In genomic region chr3:183634707-183635106, GRCh38 we compare ENCODE assay signal across 8 cellular contexts. TPM values are rescaled to one million over a fixed set of nuclear protein-coding genes. Genes with fewer than 3 reads are reported as not detected.
DNase-seq lines count a peak whose midpoint lies in the region; ATAC-seq and TF ChIP-seq lines count a peak whose summit lies in the region.

No MANE protein-coding gene starts in this region.

- no peaks in the 10 kb centered on the region for H3K36me3 Mint-ChIP-seq in activated CD8-positive, alpha-beta memory T cell treated with anti-CD3 and anti-CD28 coated beads, Interleukin-2, amount 10 ng/mL, durations not matched to agents 7 days and 5 days
- H3K36me3 Mint-ChIP-seq in activated naive CD8-positive, alpha-beta T cell treated with anti-CD3 and anti-CD28 coated beads, Interleukin-2, amount 50 U/mL, for 24 hours (ENCODE audit: low read depth) = no peaks in the 10 kb centered on the region

- no peaks in the 10 kb centered on the region for H3K27me3 Mint-ChIP-seq in activated CD8-positive, alpha-beta memory T cell treated with anti-CD3 and anti-CD28 coated beads, Interleukin-2, amount 10 ng/mL, durations not matched to agents 7 days and 5 days
- no peaks in the 10 kb centered on the region for H3K27me3 Mint-ChIP-seq in activated naive CD8-positive, alpha-beta T cell treated with anti-CD3 and anti-CD28 coated beads, Interleukin-2, amount 50 U/mL, for 24 hours

- H3K4me3 ChIP-seq in lower lobe of right lung (peak overlapping the region; percentile 97), thoracic aorta (peak overlapping the region; percentile 99)

- TF ChIP-seq CTCF in lower lobe of right lung (IDR thresholded peaks at IDR 0.05) (no peak), thoracic aorta (IDR thresholded peaks at IDR 0.05) (no peak)

- H3K9me3 Mint-ChIP-seq in activated CD8-positive, alpha-beta memory T cell treated with anti-CD3 and anti-CD28 coated beads, Interleukin-2, amount 10 ng/mL, durations not matched to agents 7 days and 5 days (ENCODE audit: low read depth) = no peaks in the 10 kb centered on the region
- no peaks in the 10 kb centered on the region for H3K9me3 Mint-ChIP-seq in activated naive CD8-positive, alpha-beta T cell treated with anti-CD3 and anti-CD28 coated beads, Interleukin-2, amount 50 U/mL, for 24 hours

- H3K36me3 ChIP-seq in lower lobe of right lung (no peaks in the 10 kb centered on the region), thoracic aorta (no peaks in the 10 kb centered on the region)

- no peak for DNase-seq in activated CD8-positive, alpha-beta memory T cell treated with anti-CD3 and anti-CD28 coated beads, Interleukin-2, amount 10 ng/mL, durations not matched to agents 7 days and 5 days
- DNase-seq in activated CD8-positive, alpha-beta memory T cell treated with anti-CD3 and anti-CD28 coated beads for 24 hours = no peak
- no peak for DNase-seq in activated naive CD8-positive, alpha-beta T cell treated with anti-CD3 and anti-CD28 coated beads, Interleukin-2, amount 50 U/mL, for 24 hours
- DNase-seq in lower lobe of right lung = peak; percentile 51
- DNase-seq in thoracic aorta (ENCODE audit: low spot score) = no peak
- DNase-seq in globus pallidus (ENCODE audit: low spot score) = no peak

- peak overlapping the region; percentile 98 for H3K27ac ChIP-seq in lower lobe of right lung
- H3K27ac ChIP-seq in thoracic aorta = peak overlapping the region; percentile 98 to 99

- H3K9me3 ChIP-seq in lower lobe of right lung (no peaks in the 10 kb centered on the region), thoracic aorta (no peaks in the 10 kb centered on the region)

- H3K27me3 ChIP-seq in lower lobe of right lung (ENCODE audit: low read depth) (no peaks in the 10 kb centered on the region), thoracic aorta (replicated peaks; ENCODE audit: insufficient read depth) (no peaks in the 10 kb centered on the region)

- peaks cover 27% of the 10 kb centered on the region for H3K4me1 Mint-ChIP-seq in activated CD8-positive, alpha-beta memory T cell treated with anti-CD3 and anti-CD28 coated beads, Interleukin-2, amount 10 ng/mL, durations not matched to agents 7 days and 5 days
- peaks cover 39% of the 10 kb centered on the region for H3K4me1 Mint-ChIP-seq in activated naive CD8-positive, alpha-beta T cell treated with anti-CD3 and anti-CD28 coated beads, Interleukin-2, amount 50 U/mL, for 24 hours

- intact Hi-C loops in lower lobe of right lung (cut with DNase I) = no loop called here

- peak overlapping the region; percentile 83 for H3K4me3 Mint-ChIP-seq in activated CD8-positive, alpha-beta memory T cell treated with anti-CD3 and anti-CD28 coated beads, Interleukin-2, amount 10 ng/mL, durations not matched to agents 7 days and 5 days
- H3K4me3 Mint-ChIP-seq in activated naive CD8-positive, alpha-beta T cell treated with anti-CD3 and anti-CD28 coated beads, Interleukin-2, amount 50 U/mL, for 24 hours = peak overlapping the region; percentile 85

- CTCF ChIA-PET in activated CD8-positive, alpha-beta memory T cell treated with anti-CD3 and anti-CD28 coated beads, Interleukin-2, amount 10 ng/mL, durations not matched to agents 7 days and 5 days (lab: Charles Lee) = interaction anchor here (0.6 to 1.6 kb wide), 6 partner anchors 40 to 132 kb away, joined by 3 to 8 read pairs (median 4); partner anchors contain the start of genes KLHL6 and YEATS2

- ATAC-seq in activated CD8-positive, alpha-beta memory T cell treated with anti-CD3 and anti-CD28 coated beads, Interleukin-2, amount 10 ng/mL, durations not matched to agents 7 days and 5 days = no peak
- ATAC-seq in activated naive CD8-positive, alpha-beta T cell treated with anti-CD3 and anti-CD28 coated beads, Interleukin-2, amount 50 U/mL, for 24 hours = no peak
- ATAC-seq in lower lobe of right lung (no peak), thoracic aorta (ENCODE audit: insufficient number of reproducible peaks, low FRiP score, low read depth) (no peak), HG02852 (IDR thresholded peaks at IDR 0.05; ENCODE audit: unreplicated experiment) (no peak), HG03469 (IDR thresholded peaks at IDR 0.05; ENCODE audit: unreplicated experiment) (no peak)

- H3K4me1 ChIP-seq in lower lobe of right lung = peaks cover 29% of the 10 kb centered on the region
- peaks cover 14 to 21% of the 10 kb centered on the region in 2 donors for H3K4me1 ChIP-seq in thoracic aorta (ENCODE audit: control insufficient read depth in 1 of 2, low read depth in 2 of 2)

- peak overlapping the region; percentile 89 for H3K27ac Mint-ChIP-seq in activated CD8-positive, alpha-beta memory T cell treated with anti-CD3 and anti-CD28 coated beads, Interleukin-2, amount 10 ng/mL, durations not matched to agents 7 days and 5 days
- H3K27ac Mint-ChIP-seq in activated naive CD8-positive, alpha-beta T cell treated with anti-CD3 and anti-CD28 coated beads, Interleukin-2, amount 50 U/mL, for 24 hours = peak overlapping the region; percentile 82

RNA-seq across cellular contexts. Expression of gene KLHL24, which starts 0.7 kb away (rescaled TPM):
- total RNA-seq in activated CD8-positive, alpha-beta memory T cell treated with anti-CD3 and anti-CD28 coated beads, Interleukin-2, amount 10 ng/mL, durations not matched to agents 7 days and 5 days = 10 to 100 TPM; 14.4 to 16.9 TPM
- total RNA-seq in lower lobe of right lung = 93.9 TPM
- 10 to 100 TPM; 42.6 to 91.7 TPM for total RNA-seq in thoracic aorta
